In the genomic region with DNA sequence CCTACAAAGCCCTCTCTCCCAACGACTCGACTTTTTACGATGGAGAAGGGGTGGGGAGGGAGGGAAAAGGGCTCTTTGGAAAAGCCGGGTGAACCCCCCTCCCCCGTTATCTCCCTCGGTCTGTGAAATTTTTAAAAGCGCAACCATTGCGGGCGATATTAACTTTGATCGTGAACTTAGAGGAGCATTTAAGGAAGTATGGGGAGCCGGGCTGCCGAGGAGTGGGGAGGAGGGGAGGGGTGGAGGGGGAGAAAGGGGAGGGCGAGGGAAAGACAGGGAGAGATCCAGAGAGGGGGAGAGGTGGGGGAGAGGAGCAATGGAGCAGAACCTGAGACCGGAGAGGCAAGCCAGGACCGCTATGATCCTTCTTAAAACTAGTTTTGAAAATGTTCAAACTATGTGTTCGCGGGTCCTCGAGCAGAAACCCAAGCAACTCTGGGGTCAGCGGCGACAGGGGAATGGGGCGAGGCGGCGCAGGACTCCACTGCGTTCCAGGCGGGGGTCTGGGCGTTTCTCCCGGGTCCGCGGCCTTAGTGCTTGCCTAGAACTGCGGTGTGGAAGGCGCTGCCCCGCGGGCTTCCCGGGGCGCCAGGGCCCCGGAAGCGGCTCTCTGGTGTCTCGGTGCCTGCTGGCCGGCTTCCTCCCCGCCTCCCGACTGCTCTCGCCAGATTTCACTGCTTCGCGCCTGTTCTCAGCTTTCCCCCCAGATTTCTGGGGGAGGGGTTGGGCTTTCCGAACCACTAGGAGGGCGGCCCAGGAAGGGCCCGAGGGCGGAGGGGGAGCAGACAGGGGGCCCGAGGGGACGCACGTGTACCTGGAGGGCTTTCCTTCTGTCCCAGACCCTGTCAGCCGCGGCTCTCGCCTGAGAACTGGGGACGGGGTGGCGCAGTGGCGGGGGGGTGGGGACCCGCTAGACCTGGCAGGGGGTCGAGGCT, we compare ENCODE assay signal across 8 cellular contexts. TPM values are rescaled to one million over a fixed set of nuclear protein-coding genes. Genes with fewer than 3 reads are reported as not detected.
DNase-seq lines count a peak whose midpoint lies in the region; ATAC-seq lines count a peak whose summit lies in the region.

A gene (minus strand): TSS at position 871 of the 935 bp plus-strand sequence.

- H3K4me3 Mint-ChIP-seq in activated T-helper 2 cell treated with anti-CD3 and anti-CD28 coated beads, Interferon-gamma antibody, Interleukin-2, Interleukin-4, amounts not matched to agents 10 μg/mL and 5 μg/mL and 100 μg/mL, durations not matched to agents 14 hours and 24 hours and 36 hours (ENCODE audit: low read depth) = no peak within 1 kb of the TSS
- H3K4me3 Mint-ChIP-seq in naive thymus-derived CD4-positive, alpha-beta T cell = peak within 1 kb of the TSS; percentile 71 to 85 (median 78)

- H3K36me3 ChIP-seq in naive thymus-derived CD4-positive, alpha-beta T cell (ENCODE audit: control insufficient read depth in 2 of 3, insufficient read depth in 3 of 3, low read length in 3 of 3) = no peaks in the 10 kb centered on the region

- CTCF ChIA-PET in naive thymus-derived CD4-positive, alpha-beta T cell (lab: Charles Lee) = no interaction called here

- H3K27me3 ChIP-seq in naive thymus-derived CD4-positive, alpha-beta T cell (ENCODE audit: control insufficient read depth in 2 of 2, insufficient read depth in 2 of 2, low read length in 2 of 2) = peaks cover 46 to 85% of the 10 kb centered on the region in 2 donors

- H3K9me3 Mint-ChIP-seq in activated T-helper 2 cell treated with anti-CD3 and anti-CD28 coated beads, Interferon-gamma antibody, Interleukin-2, Interleukin-4, amounts not matched to agents 10 μg/mL and 5 μg/mL and 100 μg/mL, durations not matched to agents 14 hours and 24 hours and 36 hours = no peaks in the 10 kb centered on the region
- peaks cover 0 to 35% (median 13%) of the 10 kb centered on the region in 11 donors for H3K9me3 Mint-ChIP-seq in naive thymus-derived CD4-positive, alpha-beta T cell

- intact Hi-C loops in activated T-helper 2 cell treated with anti-CD3 and anti-CD28 coated beads, Interferon-gamma antibody, Interleukin-2, Interleukin-4, amounts not matched to agents 10 μg/mL and 5 μg/mL and 100 μg/mL, durations not matched to agents 14 hours and 24 hours and 36 hours (cut with micrococcal nuclease) = loop anchor here (5.0 kb wide), 1 partner anchor 37 kb away; a partner anchor contains a TSS
- intact Hi-C loops in naive thymus-derived CD4-positive, alpha-beta T cell (cut with micrococcal nuclease) = no loop called here

- H3K27me3 Mint-ChIP-seq in activated T-helper 2 cell treated with anti-CD3 and anti-CD28 coated beads, Interferon-gamma antibody, Interleukin-2, Interleukin-4, amounts not matched to agents 10 μg/mL and 5 μg/mL and 100 μg/mL, durations not matched to agents 14 hours and 24 hours and 36 hours (ENCODE audit: low read depth) = peaks cover 81% of the 10 kb centered on the region
- peaks cover 84 to 94% (median 90%) of the 10 kb centered on the region in 5 donors for H3K27me3 Mint-ChIP-seq in naive thymus-derived CD4-positive, alpha-beta T cell

- peaks cover 6% of the 10 kb centered on the region for H3K4me1 Mint-ChIP-seq in activated T-helper 2 cell treated with anti-CD3 and anti-CD28 coated beads, Interferon-gamma antibody, Interleukin-2, Interleukin-4, amounts not matched to agents 10 μg/mL and 5 μg/mL and 100 μg/mL, durations not matched to agents 14 hours and 24 hours and 36 hours (ENCODE audit: low read depth)
- H3K4me1 Mint-ChIP-seq in naive thymus-derived CD4-positive, alpha-beta T cell = peaks cover 0 to 25% (median 24%) of the 10 kb centered on the region in 7 donors

- H3K36me3 Mint-ChIP-seq in activated T-helper 2 cell treated with anti-CD3 and anti-CD28 coated beads, Interferon-gamma antibody, Interleukin-2, Interleukin-4, amounts not matched to agents 10 μg/mL and 5 μg/mL and 100 μg/mL, durations not matched to agents 14 hours and 24 hours and 36 hours (ENCODE audit: low read depth) = peaks cover 2% of the 10 kb centered on the region
- H3K36me3 Mint-ChIP-seq in naive thymus-derived CD4-positive, alpha-beta T cell = peaks cover 0 to 10% (median 0%) of the 10 kb centered on the region in 5 donors

- H3K27ac ChIP-seq in naive thymus-derived CD4-positive, alpha-beta T cell (ENCODE audit: low read depth, low read length) = no peak within 1 kb of the TSS

- peaks cover 10 to 22% of the 10 kb centered on the region in 2 donors for H3K4me1 ChIP-seq in naive thymus-derived CD4-positive, alpha-beta T cell (ENCODE audit: control insufficient read depth in 2 of 2, insufficient read depth in 2 of 2, low read length in 2 of 2)

- ATAC-seq in naive thymus-derived CD4-positive, alpha-beta T cell = no peak
- ATAC-seq in HG03097 (IDR thresholded peaks at IDR 0.05; ENCODE audit: low FRiP score, unreplicated experiment) (no peak), HG02852 (IDR thresholded peaks at IDR 0.05; ENCODE audit: unreplicated experiment) (no peak)

- DNase-seq in D341Med (ENCODE audit: low spot score) = peak; percentile 69
- DNase-seq in HK-2 (ENCODE audit: unreplicated experiment) = peak; percentile 62
- DNase-seq in activated T-helper 2 cell treated with anti-CD3 and anti-CD28 coated beads, Interferon-gamma antibody, Interleukin-2, Interleukin-4, amounts not matched to agents 10 μg/mL and 5 μg/mL and 100 μg/mL, durations not matched to agents 14 hours and 24 hours and 36 hours (ENCODE audit: low spot score) = no peak
- no peak for DNase-seq in naive thymus-derived CD4-positive, alpha-beta T cell
- no peak for DNase-seq in stimulated activated naive CD4-positive, alpha-beta T cell treated with Interleukin-2 at 50 U/mL for 16 hours (lab: John Stamatoyannopoulos, UW)
- no peak for DNase-seq in epidermal melanocyte (ENCODE audit: insufficient read length, low spot score)

- peak within 1 kb of the TSS; percentile 46 for H3K4me3 ChIP-seq in naive thymus-derived CD4-positive, alpha-beta T cell (ENCODE audit: low read length)

- POLR2A ChIA-PET in naive thymus-derived CD4-positive, alpha-beta T cell (lab: Charles Lee) = no interaction called here

- no peaks in the 10 kb centered on the region for H3K9me3 ChIP-seq in naive thymus-derived CD4-positive, alpha-beta T cell (ENCODE audit: control insufficient read depth in 2 of 3, low read length in 3 of 3)

- H3K27ac Mint-ChIP-seq in activated T-helper 2 cell treated with anti-CD3 and anti-CD28 coated beads, Interferon-gamma antibody, Interleukin-2, Interleukin-4, amounts not matched to agents 10 μg/mL and 5 μg/mL and 100 μg/mL, durations not matched to agents 14 hours and 24 hours and 36 hours = peak within 1 kb of the TSS; percentile 50
- peak within 1 kb of the TSS in 4 of 9 donors; percentile 28 to 85 (median 52) for H3K27ac Mint-ChIP-seq in naive thymus-derived CD4-positive, alpha-beta T cell

RNA-seq across cellular contexts. Expression of the gene that starts here (rescaled TPM):
- total RNA-seq in activated T-helper 2 cell treated with anti-CD3 and anti-CD28 coated beads, Interferon-gamma antibody, Interleukin-2, Interleukin-4, amounts not matched to agents 10 μg/mL and 5 μg/mL and 100 μg/mL, durations not matched to agents 14 hours and 24 hours and 36 hours = not detected in 2 replicates
- total RNA-seq in naive thymus-derived CD4-positive, alpha-beta T cell = not detected
- polyA plus RNA-seq in naive thymus-derived CD4-positive, alpha-beta T cell = not detected

Comparison
In these comparisons a context has a peak if more than half of its experiments do, and no peak if none do; other contexts are left out.
1. DNase-seq: peak in D341Med (single experiment) and HK-2 (single experiment); none in activated T-helper 2 cell treated with anti-CD3 and anti-CD28 coated beads, Interferon-gamma antibody, Interleukin-2, Interleukin-4, amounts not matched to agents 10 μg/mL and 5 μg/mL and 100 μg/mL, durations not matched to agents 14 hours and 24 hours and 36 hours (single experiment), naive thymus-derived CD4-positive, alpha-beta T cell (0 of 9), stimulated activated naive CD4-positive, alpha-beta T cell treated with Interleukin-2 at 50 U/mL for 16 hours (single experiment) and epidermal melanocyte (single experiment).